ENCODE assay signal across 20 cellular contexts in genomic region chr20:32980131-32980941, GRCh38. TPM values are rescaled to one million over a fixed set of nuclear protein-coding genes. Genes with fewer than 3 reads are reported as not detected.
DNase-seq lines count a peak whose midpoint lies in the region; ATAC-seq and TF ChIP-seq lines count a peak whose summit lies in the region.
"Had no signal": no experiment of that assay in that cellular context is flagged by ENCODE, and none has a peak within 500 bp of the region (broad histone marks: within the 10 kb centered on the region; RNA-seq: fewer than 3 reads in every experiment).

No MANE protein-coding gene starts in this region.

- no peak overlapping the region for H3K4me2 ChIP-seq in mesendoderm (ENCODE audit: low read length)

- no peak overlapping the region for H3K4me3 ChIP-seq in right cardiac atrium (ENCODE audit: low read length)
- no peak overlapping the region for H3K4me3 ChIP-seq in mesendoderm (ENCODE audit: low read length)
- no peak overlapping the region for H3K4me3 ChIP-seq in thyroid gland (replicated peaks in 1 of 3)
- H3K4me3 ChIP-seq: adrenal gland, esophagus squamous epithelium, tibial artery had no signal

- no peak for ATAC-seq in right cardiac atrium
- ATAC-seq in Right ventricle myocardium inferior = no peak
- no peak for ATAC-seq in HG03159 (IDR thresholded peaks at IDR 0.05; ENCODE audit: unreplicated experiment)
- no peak for ATAC-seq in GM18873 (IDR thresholded peaks at IDR 0.05; ENCODE audit: low FRiP score, unreplicated experiment)
- ATAC-seq in GM21447 (IDR thresholded peaks at IDR 0.05; ENCODE audit: unreplicated experiment) = no peak
- ATAC-seq: Panc1 had no signal

- H2BK15ac ChIP-seq in mesendoderm (replicated peaks; ENCODE audit: low read depth) = no peak overlapping the region

- intact Hi-C loops in right cardiac atrium (cut with DNase I) (no loop called here), Right ventricle myocardium inferior (cut with DNase I) (no loop called here), thyroid gland (cut with DNase I) (no loop called here)

- H3K36me3 ChIP-seq in mesendoderm (ENCODE audit: control insufficient read depth, insufficient read depth, low read length) (no peaks in the 10 kb centered on the region), thyroid gland (no peaks in the 10 kb centered on the region)
- H3K36me3 ChIP-seq: adrenal gland, esophagus squamous epithelium, tibial artery had no signal

- H3K9me3 ChIP-seq in right cardiac atrium (ENCODE audit: control insufficient read depth, low read length) = no peaks in the 10 kb centered on the region
- H3K9me3 ChIP-seq in thyroid gland = no peaks in the 10 kb centered on the region
- H3K9me3 ChIP-seq: adrenal gland, esophagus squamous epithelium, tibial artery had no signal

- no peak overlapping the region for H3K23ac ChIP-seq in mesendoderm (ENCODE audit: low read length)

- H3K18ac ChIP-seq in mesendoderm (ENCODE audit: low read length) = peak overlapping the region; percentile 40

- DNase-seq in right cardiac atrium = peak; percentile 37 to 81 (median 76)
- no peak for DNase-seq in Right ventricle myocardium inferior (ENCODE audit: missing footprints)
- DNase-seq in mesendoderm = no peak
- DNase-seq in thyroid gland = peak; percentile 90 to 94
- DNase-seq: activated CD4-positive, alpha-beta T cell treated with anti-CD3 and anti-CD28 coated beads for 4 hours; activated T-cell treated with anti-CD3 and anti-CD28 coated beads, Interleukin-2, amount 50 U/mL, for 1 hour; adrenal gland; dermis blood vessel endothelial cell; DND-41; esophagus squamous epithelium; mammary epithelial cell; NCI-H446 treated with DMSO at 0.1 percent for 48 hours had no signal

- peak overlapping the region; percentile 79 for H2AK5ac ChIP-seq in mesendoderm (ENCODE audit: low read length)

- H3K27me3 ChIP-seq in right cardiac atrium (ENCODE audit: control insufficient read depth, insufficient read depth) = no peaks in the 10 kb centered on the region
- no peaks in the 10 kb centered on the region for H3K27me3 ChIP-seq in mesendoderm (ENCODE audit: insufficient read depth, low read length, poor library complexity)
- H3K27me3 ChIP-seq in thyroid gland = no peaks in the 10 kb centered on the region
- H3K27me3 ChIP-seq: adrenal gland had no signal

- peak overlapping the region; percentile 54 for H2BK5ac ChIP-seq in mesendoderm (ENCODE audit: low read length)

- H3K79me2 ChIP-seq in mesendoderm (ENCODE audit: control insufficient read depth, insufficient read depth, low read length) = no peaks in the 10 kb centered on the region

- H2BK120ac ChIP-seq in mesendoderm (ENCODE audit: low read depth, low read length) = peak overlapping the region; percentile 54

- no peaks in the 10 kb centered on the region for H3K79me1 ChIP-seq in mesendoderm (ENCODE audit: low read length)

- H3K4me1 ChIP-seq in right cardiac atrium (ENCODE audit: control insufficient read depth, insufficient read depth, low read length) (no peaks in the 10 kb centered on the region), mesendoderm (ENCODE audit: control insufficient read depth, low read depth, low read length) (peaks cover 15% of the 10 kb centered on the region), thyroid gland (peaks cover 6 to 8% of the 10 kb centered on the region in 2 donors)
- H3K4me1 ChIP-seq: adrenal gland, esophagus squamous epithelium, tibial artery had no signal

- peak overlapping the region; percentile 64 for H3K4ac ChIP-seq in mesendoderm (ENCODE audit: low read depth, low read length)

- no peak overlapping the region for H4K5ac ChIP-seq in mesendoderm (ENCODE audit: low read length)

- 58% methylated on average over 19 of the region's 19 CpGs for WGBS in right cardiac atrium
- no CpG with 5 or more reads among the region's 19 CpGs for WGBS in mesendoderm (ENCODE audit: extremely low coverage, insufficient coverage, low lambda C conversion rate)
- WGBS in thyroid gland, 2 donors = 78 to 83% methylated on average over 8 to 12 of the region's 19 CpGs

- peak overlapping the region; percentile 9 for H3K56ac ChIP-seq in mesendoderm (ENCODE audit: low read length)

- no peak for TF ChIP-seq CTCF in thyroid gland (IDR thresholded peaks at IDR 0.05)

- H3K27ac ChIP-seq in right cardiac atrium (ENCODE audit: low read length) = no peak overlapping the region
- peak overlapping the region; percentile 94 for H3K27ac ChIP-seq in angular gyrus (ENCODE audit: low read depth, low read length)
- H3K27ac ChIP-seq in mesendoderm (ENCODE audit: low read depth, low read length) = no peak overlapping the region
- H3K27ac ChIP-seq in thyroid gland = no peak overlapping the region
- H3K27ac ChIP-seq: adrenal gland, esophagus squamous epithelium, tibial artery had no signal

- H3K9ac ChIP-seq in mesendoderm (ENCODE audit: low read length) = no peak overlapping the region

- TF ChIP-seq POLR2A in thyroid gland (IDR thresholded peaks at IDR 0.05) = no peak

- no peak overlapping the region for H4K8ac ChIP-seq in mesendoderm (ENCODE audit: low read depth, low read length)

RNA-seq across cellular contexts. Expression of gene SUN5, which starts 23.9 kb away (rescaled TPM):
- total RNA-seq in right cardiac atrium = not detected
- polyA plus RNA-seq in right cardiac atrium = not detected
- not detected for total RNA-seq in Right ventricle myocardium inferior
- polyA plus RNA-seq in mesendoderm (2013, experiment 1 of 2) = not detected
- polyA plus RNA-seq in mesendoderm (2013, experiment 2 of 2) = not detected
- not detected for total RNA-seq in thyroid gland
- total RNA-seq: adrenal gland; dermis blood vessel endothelial cell; esophagus squamous epithelium; mammary epithelial cell; osteocyte; T-helper 2 cell treated with Interferon-gamma antibody and Interleukin-4, amounts not matched to agents 100 ng/mL and 5 ng/mL, for 36 hours had no signal
- polyA plus RNA-seq: adrenal gland, mammary epithelial cell had no signal

RNA-seq across cellular contexts. Expression of gene BPIFB2, which starts 27.2 kb away (rescaled TPM):
- total RNA-seq in right cardiac atrium (not detected), Right ventricle myocardium inferior (not detected), thyroid gland (not detected)
- not detected for polyA plus RNA-seq in right cardiac atrium
- 0.10 TPM for polyA plus RNA-seq in mesendoderm (2013, experiment 1 of 2)
- 0.11 TPM for polyA plus RNA-seq in mesendoderm (2013, experiment 2 of 2)
- total RNA-seq: dermis blood vessel endothelial cell; mammary epithelial cell; osteocyte; T-helper 2 cell treated with Interferon-gamma antibody and Interleukin-4, amounts not matched to agents 100 ng/mL and 5 ng/mL, for 36 hours had no signal
- polyA plus RNA-seq: adrenal gland, mammary epithelial cell had no signal

RNA-seq across cellular contexts. Expression of gene BPIFB6, which starts 51.1 kb away (rescaled TPM):
- total RNA-seq in right cardiac atrium (not detected), Right ventricle myocardium inferior (not detected), thyroid gland (not detected)
- polyA plus RNA-seq in right cardiac atrium = not detected
- not detected for polyA plus RNA-seq in mesendoderm (2013, experiment 1 of 2)
- not detected for polyA plus RNA-seq in mesendoderm (2013, experiment 2 of 2)
- total RNA-seq: adrenal gland; dermis blood vessel endothelial cell; esophagus squamous epithelium; mammary epithelial cell; osteocyte; T-helper 2 cell treated with Interferon-gamma antibody and Interleukin-4, amounts not matched to agents 100 ng/mL and 5 ng/mL, for 36 hours had no signal
- polyA plus RNA-seq: adrenal gland, mammary epithelial cell had no signal

Comparison
In these comparisons a context has a peak if more than half of its experiments do, and no peak if none do; other contexts are left out.
1. DNase-seq: peak in right cardiac atrium (3 of 3) and thyroid gland (2 of 2); none in Right ventricle myocardium inferior (single experiment) and mesendoderm (single experiment).